In genomic region chr19:56321254-56321980, GRCh38 we compare ENCODE assay signal across 1 cellular context.
A peak's percentile ranks its signal among the peaks of the same experiment; 100 is the strongest.
TF ChIP-seq lines count a peak whose summit lies in the region.

No MANE protein-coding gene starts in this region.

TF ChIP-seq in K562, 482 proteins besides CTCF, POLR2A, EP300 and RAD21 (continued from another document):
- TF ChIP-seq ARID4B (CRISPR knock-in tag; IDR thresholded peaks at IDR 0.05) (no peak), PHB2 (IDR thresholded peaks at IDR 0.05; ENCODE audit: low read depth) (peak; percentile 52; the same call in 1 of the 2 replicates), PTBP1 (IDR thresholded peaks at IDR 0.05; ENCODE audit: low read depth, low read length) (no peak), SETDB1 (IDR thresholded peaks at IDR 0.05; ENCODE audit: low read length) (no peak), ZBTB11 (CRISPR knock-in tag; IDR thresholded peaks at IDR 0.05) (0 out of 6 replicates have a peak, but pooled peaks of 1 of the 3 experiments have one; percentile 29), CREB3L1 (IDR thresholded peaks at IDR 0.05; ENCODE audit: borderline replicate concordance, low read depth) (no peak), MAZ (CRISPR knock-in tag; conservative IDR thresholded peaks at IDR 0.05 in 1 of 2, IDR thresholded peaks at IDR 0.05 in 1 of 2) (0 out of 4 replicates have a peak, but pooled peaks of 1 of the 2 experiments have one; percentile 16), MTA3 (IDR thresholded peaks at IDR 0.05; ENCODE audit: borderline replicate concordance) (peak; percentile 55; the same call in 1 of the 2 replicates), CEBPB (tag; IDR thresholded peaks at IDR 0.05) (0 out of 2 replicates have a peak, but pooled peaks have one; percentile 7), POLR2AphosphoS5 (IDR thresholded peaks at IDR 0.05; ENCODE audit: control insufficient read depth, insufficient read depth, low read depth, low read length) (0 out of 2 replicates have a peak, but pooled peaks have one; percentile 57), SOX6 (IDR thresholded peaks at IDR 0.05) (peak; percentile 47; the same call in 1 of the 2 replicates), JUN (IDR thresholded peaks at IDR 0.05; ENCODE audit: borderline replicate concordance, low read depth, low read length) (no peak), JUN (CRISPR knock-in tag; IDR thresholded peaks at IDR 0.05; ENCODE audit: borderline replicate concordance) (no peak), ZNF766 (CRISPR knock-in tag; conservative IDR thresholded peaks at IDR 0.05) (peak; percentile 52), ASH1L (IDR thresholded peaks at IDR 0.05; ENCODE audit: borderline replicate concordance, low read depth, partially characterized antibody) (no peak), ZNF134 (CRISPR knock-in tag; conservative IDR thresholded peaks at IDR 0.05) (0 out of 2 replicates have a peak, but pooled peaks have one; percentile 27), CXXC5 (CRISPR knock-in tag; IDR thresholded peaks at IDR 0.05) (0 out of 2 replicates have a peak, but pooled peaks have one; percentile 19), ZNF717 (CRISPR knock-in tag; IDR thresholded peaks at IDR 0.05) (no peak), TAL1 (IDR thresholded peaks at IDR 0.05) (peak; percentile 87), NR4A1 (CRISPR knock-in tag; IDR thresholded peaks at IDR 0.05) (no peak), NR4A1 (tag; IDR thresholded peaks at IDR 0.05) (peak; percentile 11; the same call in 1 of the 2 replicates), MYNN (IDR thresholded peaks at IDR 0.05) (peak; percentile 78), MYNN (CRISPR knock-in tag; IDR thresholded peaks at IDR 0.05) (no peak), CBFA2T3 (IDR thresholded peaks at IDR 0.05) (peak; percentile 91), ZNF408 (CRISPR knock-in tag; IDR thresholded peaks at IDR 0.05; ENCODE audit: low read depth) (no peak), SMAD4 (CRISPR knock-in tag; conservative IDR thresholded peaks at IDR 0.05) (peak; percentile 76), ARID1B (IDR thresholded peaks at IDR 0.05) (peak; percentile 87), SIRT6 (IDR thresholded peaks at IDR 0.05; ENCODE audit: low read depth, low read length) (no peak), KLF16 (IDR thresholded peaks at IDR 0.05) (0 out of 2 replicates have a peak, but pooled peaks have one; percentile 26)
